Comparison of ENCODE assay signal across 30 cellular contexts in the genomic region with DNA sequence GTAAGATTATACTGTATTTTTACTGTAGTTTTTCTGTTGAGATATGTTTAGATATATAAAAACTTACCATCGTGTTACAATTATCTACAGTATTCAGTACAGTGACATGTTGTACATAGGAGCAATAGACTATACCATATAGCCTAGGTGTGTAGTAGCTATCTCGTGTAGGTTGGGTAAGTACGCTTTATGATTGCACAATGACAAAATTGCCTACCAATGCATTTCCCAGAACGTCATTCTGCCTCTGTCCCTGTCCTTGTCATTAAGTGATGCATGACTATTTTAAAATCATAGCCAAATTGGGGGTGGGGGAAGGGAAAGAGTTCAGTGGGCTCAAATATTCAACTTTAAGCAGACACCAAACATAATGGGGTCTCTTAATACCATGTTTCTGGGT.
"Had no signal": no experiment of that assay in that cellular context is flagged by ENCODE, and none has a peak within 500 bp of the region (broad histone marks: within the 10 kb centered on the region; RNA-seq: fewer than 3 reads in every experiment).

No MANE protein-coding gene starts in this region.

- H3K27ac ChIP-seq: ascending aorta, cardiac muscle cell, colonic mucosa, Peyer's patch, SJSA1 had no signal

- H3K4me3 ChIP-seq: ascending aorta, cardiac muscle cell, colonic mucosa, Peyer's patch, SJSA1 had no signal

- H3K36me3 ChIP-seq: ascending aorta, cardiac muscle cell, colonic mucosa, Peyer's patch, SJSA1 had no signal

- H3K9me3 ChIP-seq: ascending aorta, colonic mucosa, Peyer's patch, SJSA1, SK-N-SH had no signal

- ATAC-seq: activated CD8-positive, alpha-beta T cell treated with anti-CD3 and anti-CD28 coated beads for 36 hours; activated T-cell treated with anti-CD3 and anti-CD28 coated beads, Interleukin-2, amount 50 U/mL, for 72 hours; activated T-helper 17 cell treated with anti-CD3 and anti-CD28 coated beads, Interleukin-2, amount 50 U/mL, for 72 hours; PC-3 had no signal

- DNase-seq: activated CD4-positive, alpha-beta T cell treated with anti-CD3 and anti-CD28 coated beads, Interleukin-2, amount 10 ng/mL, durations not matched to agents 24 days and 14 days; activated CD4-positive, alpha-beta T cell treated with anti-CD3 and anti-CD28 coated beads, Interleukin-2, amount 50 U/mL, for 4 hours; activated CD8-positive, alpha-beta T cell treated with anti-CD3 and anti-CD28 coated beads for 36 hours; activated gamma-delta T cell; activated naive CD4-positive, alpha-beta T cell treated with Interleukin-2 at 50 U/mL for 16 hours; activated naive CD8-positive, alpha-beta T cell treated with anti-CD3 and anti-CD28 coated beads, Interleukin-2, amount 10 ng/mL, durations not matched to agents 7 days and 5 days; activated T-cell treated with anti-CD3 and anti-CD28 coated beads, Interleukin-2, amount 50 U/mL, for 1 hour; activated T-cell treated with anti-CD3 and anti-CD28 coated beads, Interleukin-2, amount 50 U/mL, for 72 hours; amygdala; colonic mucosa; NCI-H1092 treated with DMSO at 0.1 percent for 48 hours; NCI-H1417; NCI-H146; NCI-H187; NCI-H2029 treated with DMSO at 0.1 percent for 48 hours; NCI-H2107; NCI-H2171; NCI-H2227 treated with DMSO at 0.1 percent for 48 hours; NCI-H446; NCI-H524 treated with DMSO at 0.1 percent for 48 hours; PC-3; Peyer's patch; RPMI8226; SHP77 treated with DMSO at 0.1 percent for 48 hours; SK-N-SH had no signal

- H3K27me3 ChIP-seq: ascending aorta, cardiac muscle cell, Peyer's patch, SJSA1 had no signal

- H3K4me2 ChIP-seq: SK-N-SH had no signal

- FAIRE-seq: TTC549 had no signal

- H3K4me1 ChIP-seq: colonic mucosa had no signal
